ENCODE assay signal across 8 cellular contexts in genomic region chr17:1649116-1649843, GRCh38. TPM values are rescaled to one million over a fixed set of nuclear protein-coding genes. Genes with fewer than 3 reads are reported as not detected.
DNase-seq lines count a peak whose midpoint lies in the region; TF ChIP-seq lines count a peak whose summit lies in the region.

No MANE protein-coding gene starts in this region.

- H3K36me3 Mint-ChIP-seq in nephron progenitor cell (ENCODE audit: low read depth) = peaks cover 29% of the 10 kb centered on the region

- DNase-seq in GM13976 (ENCODE audit: low spot score) (peak; percentile 86), HFF-Myc (ENCODE audit: extremely low read depth, low read depth) (no peak), NCI-H1092 (lab: John Stamatoyannopoulos, UW) (peak; percentile 32), colonic mucosa (peak; percentile 72), nephron progenitor cell (no peak)
- peak; percentile 65 for DNase-seq in activated CD4-positive, alpha-beta T cell treated with anti-CD3 and anti-CD28 coated beads for 1 hour
- DNase-seq in stimulated activated CD4-positive, alpha-beta T cell treated with anti-CD3 and anti-CD28 coated beads, Interleukin-4, amount 100 ng/mL, for 24 hours = peak; percentile 79

- no peak overlapping the region for H3K4me3 Mint-ChIP-seq in nephron progenitor cell

- H3K27ac ChIP-seq in colonic mucosa (peak overlapping the region; percentile 100), liver (ENCODE audit: low read depth in 1 of 2, low read length in 2 of 2) (peak overlapping the region; percentile 96 to 98)

- H3K36me3 ChIP-seq in colonic mucosa (peaks cover 17% of the 10 kb centered on the region), liver (ENCODE audit: control insufficient read depth in 4 of 4, insufficient read depth in 3 of 4, low read depth in 1 of 4, low read length in 3 of 4) (peaks cover 14 to 38% (median 33%) of the 10 kb centered on the region in 4 donors)

- H3K9ac ChIP-seq in colonic mucosa (ENCODE audit: low read depth in 2 of 2, low read length in 2 of 2) (peak overlapping the region; percentile 91 to 95), liver (ENCODE audit: low read depth in 1 of 2, low read length in 2 of 2) (peak overlapping the region; percentile 24 to 44)

- 1% methylated on average over 88 of the region's 88 CpGs for WGBS in liver

- no peaks in the 10 kb centered on the region for H3K9me3 ChIP-seq in colonic mucosa
- no peaks in the 10 kb centered on the region for H3K9me3 ChIP-seq in liver (ENCODE audit: control insufficient read depth in 4 of 4, low read length in 3 of 4)

- H3K27me3 ChIP-seq in colonic mucosa (no peaks in the 10 kb centered on the region), liver (ENCODE audit: control insufficient read depth in 4 of 4, insufficient read depth in 4 of 4, low read length in 3 of 4) (no peaks in the 10 kb centered on the region)

- peaks cover 27% of the 10 kb centered on the region for H3K27me3 Mint-ChIP-seq in nephron progenitor cell (ENCODE audit: low read depth, poor library complexity)

- peaks cover 32% of the 10 kb centered on the region for H3K4me1 Mint-ChIP-seq in nephron progenitor cell

- no peaks in the 10 kb centered on the region for H3K9me3 Mint-ChIP-seq in nephron progenitor cell

- TF ChIP-seq RAD21 in liver (IDR thresholded peaks at IDR 0.05) = no peak

- peaks cover 21% of the 10 kb centered on the region for H3K4me1 ChIP-seq in colonic mucosa
- H3K4me1 ChIP-seq in liver (ENCODE audit: control insufficient read depth in 4 of 4, insufficient read depth in 4 of 4, low read length in 3 of 4) = peaks cover 2 to 54% (median 34%) of the 10 kb centered on the region in 4 donors

- in situ Hi-C loops in GM13976 (cut with MboI; ENCODE audit: low sequenced_read_pairs, unreplicated experiment) = no loop called here

- TF ChIP-seq CTCF in GM13976 (IDR thresholded peaks at IDR 0.05; ENCODE audit: borderline replicate concordance, control extremely low read depth, extremely low read depth, insufficient read depth, missing control alignments) (no peak), HFF-Myc (IDR thresholded peaks at IDR 0.05; ENCODE audit: low read depth, low read length, missing control alignments) (no peak), colonic mucosa (IDR thresholded peaks at IDR 0.05) (no peak), liver (IDR thresholded peaks at IDR 0.05; ENCODE audit: low read depth, low read length, missing input control) (no peak), nephron progenitor cell (IDR thresholded peaks at IDR 0.05) (no peak)

- intact Hi-C loops in colonic mucosa (cut with DNase I) = loop anchor here (5.0 kb wide), 1 partner anchor 382 kb away; no protein-coding TSS in a partner anchor

- H3K27ac Mint-ChIP-seq in nephron progenitor cell = no peak overlapping the region

- H3K4me3 ChIP-seq in HFF-Myc (replicated peaks; ENCODE audit: low read depth, low read length) (peak overlapping the region; percentile 45), colonic mucosa (peak overlapping the region; percentile 93), liver (ENCODE audit: low read depth in 1 of 3, low read length in 3 of 3) (peak overlapping the region; percentile 54 to 78 (median 78))

TF ChIP-seq in liver, 16 proteins besides CTCF, POLR2A, EP300 and RAD21:
- TF ChIP-seq JUND (IDR thresholded peaks at IDR 0.05) = peak in 1 of 2 donors; percentile 5
- no peak for TF ChIP-seq FOXA2 (IDR thresholded peaks at IDR 0.05)
- TF ChIP-seq TAF1 (conservative IDR thresholded peaks at IDR 0.05) = no peak
- no peak for TF ChIP-seq GABPA (IDR thresholded peaks at IDR 0.05 in 1 of 2, conservative IDR thresholded peaks at IDR 0.05 in 1 of 2)
- TF ChIP-seq YY1 (IDR thresholded peaks at IDR 0.05) = no peak

RNA-seq across cellular contexts. Expression of gene RILP, which starts 0.4 kb away (rescaled TPM):
- total RNA-seq in colonic mucosa = 10 to 100 TPM; 35.7 to 40.4 TPM
- total RNA-seq in liver = 10 to 100 TPM; 26.5 to 47.4 TPM
- polyA plus RNA-seq in liver = 10 to 100 TPM in 1 of 2 donors, 1 to 10 TPM in 1; 7.9 to 18.5 TPM

RNA-seq across cellular contexts. Expression of gene SCARF1, which starts 3.7 kb away (rescaled TPM):
- total RNA-seq in colonic mucosa = 1 to 10 TPM; 6.3 to 7.7 TPM
- 10 to 100 TPM; 10.9 to 11.9 TPM for total RNA-seq in liver
- 1 to 10 TPM; 1.3 to 5.9 TPM for polyA plus RNA-seq in liver

RNA-seq across cellular contexts. Expression of gene SLC43A2, which starts 20.6 kb away (rescaled TPM):
- total RNA-seq in colonic mucosa = 10 to 100 TPM; 29.3 to 38.7 TPM
- total RNA-seq in liver = 1 to 10 TPM; 4.8 to 7.9 TPM
- 1 to 10 TPM in 1 of 2 donors, under 1 TPM in 1; 0.63 to 4.7 TPM for polyA plus RNA-seq in liver

RNA-seq across cellular contexts. Expression of gene PRPF8, which starts 35.4 kb away (rescaled TPM):
- total RNA-seq in colonic mucosa = 100 to 1,000 TPM; 172 to 292 TPM
- 100 to 1,000 TPM; 103 to 110 TPM for total RNA-seq in liver
- polyA plus RNA-seq in liver = 10 to 100 TPM; 50.2 to 61.1 TPM

Comparison
In these comparisons a context has a peak if more than half of its experiments do, and no peak if none do; other contexts are left out.
1. DNase-seq: peak in GM13976 (single experiment), NCI-H1092 (single experiment), activated CD4-positive, alpha-beta T cell treated with anti-CD3 and anti-CD28 coated beads for 1 hour (single experiment), colonic mucosa (single experiment) and stimulated activated CD4-positive, alpha-beta T cell treated with anti-CD3 and anti-CD28 coated beads, Interleukin-4, amount 100 ng/mL, for 24 hours (single experiment); none in HFF-Myc (single experiment) and nephron progenitor cell (single experiment).
2. Peak in every context shown above with its lines, with median percentiles within 50 percentile points of each other: H3K4me3 ChIP-seq.